12 cellular contexts compared by ENCODE assay signal in genomic region chr1:102897537-102897936, GRCh38.
A peak's percentile ranks its signal among the peaks of the same experiment; 100 is the strongest.
DNase-seq lines count a peak whose midpoint lies in the region; ATAC-seq, FAIRE-seq and TF ChIP-seq lines count a peak whose summit lies in the region.
"Had no signal": no experiment of that assay in that cellular context is flagged by ENCODE, and none has a peak within 500 bp of the region (broad histone marks: within the 10 kb centered on the region; RNA-seq: fewer than 3 reads in every experiment).

No MANE protein-coding gene starts in this region.

- FAIRE-seq in pancreas (lab: Jason Lieb, UNC): no peak

- 31 to 33% methylated on average over 3 of the region's 3 CpGs for WGBS in pancreas, 2 donors
- WGBS in aorta, 2 donors: 2 to 3% methylated on average over 3 of the region's 3 CpGs

- H3K27ac ChIP-seq in pancreas: no peak overlapping the region
- no peak overlapping the region for H3K27ac ChIP-seq in aorta (ENCODE audit: low read depth in 1 of 2, low read length in 2 of 2)

- H3K27me3 ChIP-seq in pancreas (no peaks in the 10 kb centered on the region), aorta (ENCODE audit: control insufficient read depth in 1 of 2, insufficient read depth in 2 of 2, low read length in 1 of 2) (no peaks in the 10 kb centered on the region)
- H3K27me3 ChIP-seq: adrenal gland had no signal

- H3K4me3 ChIP-seq in LNCaP clone FGC (ENCODE audit: low read depth, low read length): 0 out of 2 replicates have a peak overlapping the region, but pooled peaks have one; percentile 9
- no peak overlapping the region for H3K4me3 ChIP-seq in cardiac fibroblast (replicated peaks in 1 of 2; ENCODE audit: low read depth in 2 of 2, low read length in 2 of 2)
- no peak overlapping the region for H3K4me3 ChIP-seq in pancreas
- no peak overlapping the region for H3K4me3 ChIP-seq in aorta (ENCODE audit: low read length in 2 of 2)

- no peaks in the 10 kb centered on the region for H3K4me1 ChIP-seq in pancreas
- H3K4me1 ChIP-seq in aorta (ENCODE audit: control insufficient read depth in 1 of 2, insufficient read depth in 2 of 2, low read length in 2 of 2): no peaks in the 10 kb centered on the region

- no peaks in the 10 kb centered on the region for H3K36me3 ChIP-seq in pancreas
- H3K36me3 ChIP-seq in aorta (ENCODE audit: control insufficient read depth in 1 of 2, insufficient read depth in 2 of 2, low read length in 1 of 2): no peaks in the 10 kb centered on the region
- H3K36me3 ChIP-seq: adrenal gland had no signal

- no peaks in the 10 kb centered on the region for H3K9me3 ChIP-seq in pancreas
- H3K9me3 ChIP-seq in aorta (ENCODE audit: control insufficient read depth, low read length): no peaks in the 10 kb centered on the region
- H3K9me3 ChIP-seq: adrenal gland had no signal

- peak; percentile 72 for ATAC-seq in left colon
- no peak for ATAC-seq in Right ventricle myocardium inferior
- ATAC-seq in pancreas: no peak
- no peak for ATAC-seq in aorta (ENCODE audit: low FRiP score)
- no peak for ATAC-seq in HG02798 (IDR thresholded peaks at IDR 0.05; ENCODE audit: poor library complexity, unreplicated experiment)

- DNase-seq in AG08396 (ENCODE audit: low spot score) (peak; percentile 8), LNCaP clone FGC (ENCODE audit: low read depth) (peak; percentile 50), cardiac fibroblast (ENCODE audit: low read depth in 2 of 2) (peak; percentile 78 to 86), left colon (no peak), Right ventricle myocardium inferior (ENCODE audit: missing footprints) (no peak), pancreas (no peak), aorta (no peak)
- DNase-seq: adrenal gland; mesendoderm; NCI-H187; stimulated activated CD4-positive, alpha-beta T cell treated with anti-CD3 and anti-CD28 coated beads, Interleukin-1b, Interleukin-23, amount 100 ng/mL, for 48 hours had no signal

- TF ChIP-seq CTCF in LNCaP clone FGC (IDR thresholded peaks at IDR 0.05; ENCODE audit: control insufficient read depth, extremely low read depth, insufficient read depth) (no peak), cardiac fibroblast (IDR thresholded peaks at IDR 0.05; ENCODE audit: low read depth, low read length) (no peak), pancreas (IDR thresholded peaks at IDR 0.05) (no peak)

- intact Hi-C loops in left colon (cut with DNase I, micrococcal nuclease): no loop called here
- intact Hi-C loops in Right ventricle myocardium inferior (cut with DNase I): no loop called here
- intact Hi-C loops in pancreas (cut with DNase I): no loop called here
- intact Hi-C loops in aorta (cut with DNase I): no loop called here

Comparison
In these comparisons a context has a peak if more than half of its experiments do, and no peak if none do; other contexts are left out.
1. DNase-seq: peak in AG08396 (single experiment), LNCaP clone FGC (single experiment) and cardiac fibroblast (2 of 2); none in left colon (0 of 2), Right ventricle myocardium inferior (single experiment), pancreas (0 of 6) and aorta (0 of 2).